ENCODE assay signal across 25 cellular contexts in genomic region chr17:8662973-8663372, GRCh38.
"Had no signal": no experiment of that assay in that cellular context is flagged by ENCODE, and none has a peak within 500 bp of the region (broad histone marks: within the 10 kb centered on the region; RNA-seq: fewer than 3 reads in every experiment).

No MANE protein-coding gene starts in this region.

- H3K4me1 ChIP-seq: SJCRH30 had no signal

- H3K4me3 Mint-ChIP-seq: activated CD4-positive, alpha-beta T cell treated with anti-CD3 and anti-CD28 coated beads, Interleukin-2, amount 10 ng/mL, durations not matched to agents 24 days and 14 days; activated CD8-positive, alpha-beta T cell treated with anti-CD3 and anti-CD28 coated beads for 36 hours; activated naive CD4-positive, alpha-beta T cell treated with anti-CD3 and anti-CD28 coated beads, Interleukin-2, amount 50 U/mL, for 24 hours; activated naive CD8-positive, alpha-beta T cell treated with anti-CD3 and anti-CD28 coated beads, Interleukin-2, amount 10 ng/mL, durations not matched to agents 7 days and 5 days; activated T-cell treated with anti-CD3 and anti-CD28 coated beads, Interleukin-2, amount 50 U/mL, for 72 hours; activated T-helper 17 cell treated with anti-CD3 and anti-CD28 coated beads, Interleukin-2, amount 50 U/mL, for 72 hours had no signal

- H3K4me3 ChIP-seq: cardiac muscle cell, MG63, SJCRH30, SK-N-MC had no signal

- H3K27ac ChIP-seq: cardiac muscle cell, SJCRH30, SK-N-MC had no signal

- DNase-seq: activated CD4-positive, alpha-beta T cell treated with anti-CD3 and anti-CD28 coated beads, Interleukin-2, amount 10 ng/mL, durations not matched to agents 24 days and 14 days; activated CD4-positive, alpha-beta T cell treated with anti-CD3 and anti-CD28 coated beads, Interleukin-2, amount 50 U/mL, for 4 hours; activated CD8-positive, alpha-beta T cell treated with anti-CD3 and anti-CD28 coated beads for 36 hours; activated effector memory CD4-positive, alpha-beta T cell treated with anti-CD3 and anti-CD28 coated beads, Interleukin-2, amount 50 U/mL, for 16 hours; activated naive CD4-positive, alpha-beta T cell; activated naive CD8-positive, alpha-beta T cell treated with anti-CD3 and anti-CD28 coated beads, Interleukin-2, amount 10 ng/mL, durations not matched to agents 7 days and 5 days; activated T-cell treated with anti-CD3 and anti-CD28 coated beads, Interleukin-2, amount 50 U/mL, for 1 hour; activated T-cell treated with anti-CD3 and anti-CD28 coated beads, Interleukin-2, amount 50 U/mL, for 72 hours; Kasumi-1; KG1; MG63; NCI-H1048; NCI-H1436 treated with DMSO at 0.1 percent for 48 hours; NCI-H1694 treated with DMSO at 0.1 percent for 48 hours; NCI-H2029; NCI-H345; NCI-H524 treated with DMSO at 0.1 percent for 48 hours; SHP77; SJCRH30; T1000 had no signal

- H3K27ac Mint-ChIP-seq: activated CD4-positive, alpha-beta T cell treated with anti-CD3 and anti-CD28 coated beads, Interleukin-2, amount 10 ng/mL, durations not matched to agents 24 days and 14 days; activated CD8-positive, alpha-beta T cell treated with anti-CD3 and anti-CD28 coated beads for 36 hours; activated naive CD4-positive, alpha-beta T cell treated with anti-CD3 and anti-CD28 coated beads, Interleukin-2, amount 50 U/mL, for 24 hours; activated naive CD8-positive, alpha-beta T cell treated with anti-CD3 and anti-CD28 coated beads, Interleukin-2, amount 10 ng/mL, durations not matched to agents 7 days and 5 days; activated T-cell treated with anti-CD3 and anti-CD28 coated beads, Interleukin-2, amount 50 U/mL, for 72 hours; activated T-helper 17 cell treated with anti-CD3 and anti-CD28 coated beads, Interleukin-2, amount 50 U/mL, for 72 hours had no signal

- H3K27me3 ChIP-seq: cardiac muscle cell, SJCRH30 had no signal

- H3K4me1 Mint-ChIP-seq: activated CD4-positive, alpha-beta T cell treated with anti-CD3 and anti-CD28 coated beads, Interleukin-2, amount 10 ng/mL, durations not matched to agents 24 days and 14 days; activated naive CD4-positive, alpha-beta T cell treated with anti-CD3 and anti-CD28 coated beads, Interleukin-2, amount 50 U/mL, for 24 hours; activated naive CD8-positive, alpha-beta T cell treated with anti-CD3 and anti-CD28 coated beads, Interleukin-2, amount 10 ng/mL, durations not matched to agents 7 days and 5 days had no signal

- H3K9me3 ChIP-seq: MG63, SJCRH30 had no signal

- ATAC-seq: activated CD8-positive, alpha-beta T cell treated with anti-CD3 and anti-CD28 coated beads for 36 hours; activated T-cell treated with anti-CD3 and anti-CD28 coated beads, Interleukin-2, amount 50 U/mL, for 72 hours; activated T-helper 17 cell treated with anti-CD3 and anti-CD28 coated beads, Interleukin-2, amount 50 U/mL, for 72 hours; Panc1 had no signal

- H3K9me3 Mint-ChIP-seq: activated CD4-positive, alpha-beta T cell treated with anti-CD3 and anti-CD28 coated beads, Interleukin-2, amount 10 ng/mL, durations not matched to agents 24 days and 14 days; activated CD8-positive, alpha-beta T cell treated with anti-CD3 and anti-CD28 coated beads for 36 hours; activated naive CD4-positive, alpha-beta T cell treated with anti-CD3 and anti-CD28 coated beads, Interleukin-2, amount 50 U/mL, for 24 hours had no signal

- H3K36me3 Mint-ChIP-seq: activated naive CD4-positive, alpha-beta T cell treated with anti-CD3 and anti-CD28 coated beads, Interleukin-2, amount 50 U/mL, for 24 hours; activated naive CD8-positive, alpha-beta T cell treated with anti-CD3 and anti-CD28 coated beads, Interleukin-2, amount 10 ng/mL, durations not matched to agents 7 days and 5 days had no signal

- H3K36me3 ChIP-seq: cardiac muscle cell, MG63, SJCRH30 had no signal
